1 cellular context compared by ENCODE assay signal in the genomic region with DNA sequence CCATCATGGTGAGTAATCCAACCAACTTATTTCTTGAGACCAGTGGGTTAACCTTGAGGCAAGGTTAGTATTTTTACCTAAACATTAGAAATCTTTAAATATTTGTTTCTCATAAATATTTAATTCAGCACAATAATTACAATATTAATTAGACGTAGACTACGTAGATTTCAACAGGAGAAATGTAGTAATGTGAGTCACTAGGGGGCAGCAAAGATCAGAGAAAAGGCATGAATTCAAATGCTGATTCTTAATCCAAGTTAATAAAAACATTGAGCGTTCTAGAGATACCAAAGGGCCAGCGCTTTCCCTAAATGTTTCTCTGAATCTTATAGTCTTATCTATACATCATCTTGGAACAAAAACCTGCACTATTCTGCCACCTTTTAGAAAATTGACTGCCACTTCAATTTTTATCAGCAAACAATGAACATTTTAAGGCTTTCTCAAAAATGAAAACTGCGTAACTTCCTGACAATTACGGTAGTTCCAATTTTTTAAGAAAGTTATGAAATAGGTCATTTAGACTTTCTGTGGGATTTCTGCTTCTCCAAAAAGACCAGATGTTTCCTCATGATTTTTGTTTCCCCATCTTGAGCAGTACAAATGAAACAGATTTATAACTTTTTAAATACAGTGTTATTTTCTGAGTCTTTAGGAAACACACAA.
TF ChIP-seq lines count a peak whose summit lies in the region.

No MANE protein-coding gene starts in this region.

TF ChIP-seq in K562, 482 proteins besides CTCF, POLR2A, EP300 and RAD21 (continued from another document):
- TF ChIP-seq, protein P1, sequence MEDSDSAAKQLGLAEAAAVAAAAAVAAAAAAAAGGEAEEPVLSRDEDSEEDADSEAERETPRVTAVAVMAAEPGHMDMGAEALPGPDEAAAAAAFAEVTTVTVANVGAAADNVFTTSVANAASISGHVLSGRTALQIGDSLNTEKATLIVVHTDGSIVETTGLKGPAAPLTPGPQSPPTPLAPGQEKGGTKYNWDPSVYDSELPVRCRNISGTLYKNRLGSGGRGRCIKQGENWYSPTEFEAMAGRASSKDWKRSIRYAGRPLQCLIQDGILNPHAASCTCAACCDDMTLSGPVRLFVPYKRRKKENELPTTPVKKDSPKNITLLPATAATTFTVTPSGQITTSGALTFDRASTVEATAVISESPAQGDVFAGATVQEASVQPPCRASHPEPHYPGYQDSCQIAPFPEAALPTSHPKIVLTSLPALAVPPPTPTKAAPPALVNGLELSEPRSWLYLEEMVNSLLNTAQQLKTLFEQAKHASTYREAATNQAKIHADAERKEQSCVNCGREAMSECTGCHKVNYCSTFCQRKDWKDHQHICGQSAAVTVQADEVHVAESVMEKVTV (CRISPR knock-in tag; IDR thresholded peaks at IDR 0.05), result peak; percentile 59
- TF ChIP-seq, protein P2, sequence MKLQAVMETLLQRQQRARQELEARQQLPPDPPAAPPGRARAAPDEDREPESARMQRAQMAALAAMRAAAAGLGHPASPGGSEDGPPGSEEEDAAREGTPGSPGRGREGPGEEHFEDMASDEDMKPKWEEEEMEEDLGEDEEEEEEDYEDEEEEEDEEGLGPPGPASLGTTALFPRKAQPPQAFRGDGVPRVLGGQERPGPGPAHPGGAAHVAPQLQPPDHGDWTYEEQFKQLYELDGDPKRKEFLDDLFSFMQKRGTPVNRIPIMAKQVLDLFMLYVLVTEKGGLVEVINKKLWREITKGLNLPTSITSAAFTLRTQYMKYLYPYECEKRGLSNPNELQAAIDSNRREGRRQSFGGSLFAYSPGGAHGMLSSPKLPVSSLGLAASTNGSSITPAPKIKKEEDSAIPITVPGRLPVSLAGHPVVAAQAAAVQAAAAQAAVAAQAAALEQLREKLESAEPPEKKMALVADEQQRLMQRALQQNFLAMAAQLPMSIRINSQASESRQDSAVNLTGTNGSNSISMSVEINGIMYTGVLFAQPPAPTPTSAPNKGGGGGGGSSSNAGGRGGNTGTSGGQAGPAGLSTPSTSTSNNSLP (IDR thresholded peaks at IDR 0.05; ENCODE audit: borderline replicate concordance, low read depth, low read length), result peak; percentile 86; the same call in 1 of the 2 replicates
